Comparison of ENCODE assay signal across 1 cellular context in genomic region chr12:29436815-29437214, GRCh38.
TF ChIP-seq lines count a peak whose summit lies in the region.

No MANE protein-coding gene starts in this region.

TF ChIP-seq in K562, 482 proteins besides CTCF, POLR2A, EP300 and RAD21 (continued from another document):
- TF ChIP-seq ZNF316 (IDR thresholded peaks at IDR 0.05) = peak; percentile 76
